Comparison of ENCODE assay signal across 10 cellular contexts in the genomic region with DNA sequence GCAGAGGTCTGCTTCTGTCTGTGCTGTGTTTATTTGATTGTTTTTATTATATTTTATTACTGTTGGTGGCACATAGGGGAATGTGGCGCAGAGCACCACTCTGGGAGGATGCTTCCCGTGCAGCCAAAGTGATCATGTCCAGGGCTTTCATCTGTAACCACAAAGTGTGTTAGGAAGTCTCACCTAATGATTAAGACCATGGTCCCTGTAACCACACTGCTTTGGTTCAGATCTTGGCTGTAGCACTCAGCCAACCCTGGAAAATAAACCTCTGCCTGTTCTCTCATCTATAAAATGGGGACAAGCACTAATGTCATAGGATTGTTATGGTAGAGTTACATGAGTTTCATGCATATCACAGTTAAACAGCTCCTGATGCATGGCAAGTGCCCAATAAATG. TPM values are rescaled to one million over a fixed set of nuclear protein-coding genes. Genes with fewer than 3 reads are reported as not detected.
A peak's percentile ranks its signal among the peaks of the same experiment; 100 is the strongest.
DNase-seq lines count a peak whose midpoint lies in the region; ATAC-seq and TF ChIP-seq lines count a peak whose summit lies in the region.
"Had no signal": no experiment of that assay in that cellular context is flagged by ENCODE, and none has a peak within 500 bp of the region (broad histone marks: within the 10 kb centered on the region; RNA-seq: fewer than 3 reads in every experiment).

No MANE protein-coding gene starts in this region.

- H3K27ac ChIP-seq in HEK293 (ENCODE audit: extremely low read depth, low read depth, low read length) (no peak overlapping the region), iPS-18a (ENCODE audit: low read length) (no peak overlapping the region), spleen (peak overlapping the region; percentile 23 to 99 (median 98)), Karpas-422 (ENCODE audit: low read length) (no peak overlapping the region), WERI-Rb-1 (no peak overlapping the region)

- H3K9me3 ChIP-seq in HEK293 (ENCODE audit: control insufficient read depth, insufficient read depth, low read depth, low read length) (no peaks in the 10 kb centered on the region), iPS-18a (ENCODE audit: control insufficient read depth, low read depth, low read length) (no peaks in the 10 kb centered on the region), spleen (peaks cover 0 to 5% (median 0%) of the 10 kb centered on the region in 8 donors), Karpas-422 (ENCODE audit: low read length) (no peaks in the 10 kb centered on the region), WERI-Rb-1 (ENCODE audit: severe bottlenecking) (peaks cover 2% of the 10 kb centered on the region)

- H3K4me3 Mint-ChIP-seq in activated CD8-positive, alpha-beta T cell treated with anti-CD3 and anti-CD28 coated beads for 36 hours, result peak overlapping the region; percentile 83

- no peak overlapping the region for H3K4me2 ChIP-seq in Karpas-422 (ENCODE audit: low read depth, low read length, poor library complexity, severe bottlenecking)

- peaks cover 6 to 31% of the 10 kb centered on the region in 2 experiments; a peak in 2 of 3 replicates for H3K36me3 ChIP-seq in HEK293 (ENCODE audit: control insufficient read depth in 2 of 2, insufficient read depth in 1 of 2, low read length in 2 of 2)
- peaks cover 32% of the 10 kb centered on the region for H3K36me3 ChIP-seq in iPS-18a (ENCODE audit: control insufficient read depth, low read depth, low read length)
- peaks cover 0 to 56% (median 36%) of the 10 kb centered on the region in 6 donors for H3K36me3 ChIP-seq in spleen
- no peaks in the 10 kb centered on the region for H3K36me3 ChIP-seq in Karpas-422 (ENCODE audit: insufficient read depth, low read length)
- peaks cover 9% of the 10 kb centered on the region for H3K36me3 ChIP-seq in WERI-Rb-1

- no peak for TF ChIP-seq POLR2A in spleen (IDR thresholded peaks at IDR 0.05)

- TF ChIP-seq CTCF in HEK293 (tag by site-specific recombination; IDR thresholded peaks at IDR 0.05) (no peak), spleen (IDR thresholded peaks at IDR 0.05 in 8 of 11, conservative IDR thresholded peaks at IDR 0.05 in 3 of 11) (no peak), WERI-Rb-1 (IDR thresholded peaks at IDR 0.05; ENCODE audit: low read depth, low read length) (no peak)
- TF ChIP-seq CTCF in activated CD8-positive, alpha-beta T cell treated with anti-CD3 and anti-CD28 coated beads for 36 hours (IDR thresholded peaks at IDR 0.05), result no peak

- H3K27me3 Mint-ChIP-seq in activated CD8-positive, alpha-beta T cell treated with anti-CD3 and anti-CD28 coated beads for 36 hours, result no peaks in the 10 kb centered on the region

- H3K79me2 ChIP-seq in Karpas-422 (ENCODE audit: low read length), result no peaks in the 10 kb centered on the region

- H3K4me1 Mint-ChIP-seq in activated CD8-positive, alpha-beta T cell treated with anti-CD3 and anti-CD28 coated beads for 36 hours (ENCODE audit: low read depth), result peaks cover 61% of the 10 kb centered on the region

- ATAC-seq in activated CD8-positive, alpha-beta T cell treated with anti-CD3 and anti-CD28 coated beads for 36 hours, result no peak
- ATAC-seq in esophagus mucosa, result no peak

- H3K9me2 ChIP-seq in Karpas-422 (replicated peaks; ENCODE audit: insufficient read depth, low read length), result no peaks in the 10 kb centered on the region

- peaks cover 17% of the 10 kb centered on the region for H3K9me3 Mint-ChIP-seq in activated CD8-positive, alpha-beta T cell treated with anti-CD3 and anti-CD28 coated beads for 36 hours

- intact Hi-C loops in activated CD8-positive, alpha-beta T cell treated with anti-CD3 and anti-CD28 coated beads for 36 hours (cut with micrococcal nuclease), result loop anchor here (5.0 to 10.0 kb wide), 4 partner anchors 234 to 636 kb away; partner anchors contain the start of genes AMN1, ETFBKMT and SINHCAF
- intact Hi-C loops in spleen (cut with DNase I; ENCODE audit: low total_unique reads), result no loop called here

- H4K20me1 ChIP-seq in Karpas-422 (ENCODE audit: insufficient read depth, low read depth, low read length), result peaks cover 9% of the 10 kb centered on the region; the same call in 1 of the 2 replicates

- peaks cover 66% of the 10 kb centered on the region for H3K36me3 Mint-ChIP-seq in activated CD8-positive, alpha-beta T cell treated with anti-CD3 and anti-CD28 coated beads for 36 hours (ENCODE audit: low read depth)

- WGBS in spleen, 5 donors, result 23 to 48% (median 40%) methylated on average over 2 of the region's 2 CpGs

- H3K4me3 ChIP-seq in HEK293 (ENCODE audit: low read depth, low read length), result no peak overlapping the region
- H3K4me3 ChIP-seq in iPS-18a (ENCODE audit: low read length), result peak overlapping the region; percentile 99
- peak overlapping the region; percentile 64 to 81 (median 72) for H3K4me3 ChIP-seq in spleen
- no peak overlapping the region for H3K4me3 ChIP-seq in Karpas-422 (ENCODE audit: low read length)
- H3K4me3 ChIP-seq in WERI-Rb-1 (ENCODE audit: low read depth, low read length), result no peak overlapping the region

- H3K27me3 ChIP-seq in iPS-18a (ENCODE audit: control insufficient read depth, insufficient read depth, low read length) (peaks cover 4% of the 10 kb centered on the region), spleen (replicated peaks in 1 of 7) (no peaks in the 10 kb centered on the region), Karpas-422 (ENCODE audit: low read length) (no peaks in the 10 kb centered on the region), WERI-Rb-1 (ENCODE audit: insufficient read depth, low read depth, severe bottlenecking) (no peaks in the 10 kb centered on the region)

- no peak overlapping the region for H3K9ac ChIP-seq in iPS-18a (ENCODE audit: low read length)
- no peak overlapping the region for H3K9ac ChIP-seq in Karpas-422 (ENCODE audit: low read length)

- H3K4me1 ChIP-seq in HEK293 (ENCODE audit: control insufficient read depth, insufficient read depth, low read length), result peaks cover 14% of the 10 kb centered on the region
- peaks cover 23% of the 10 kb centered on the region for H3K4me1 ChIP-seq in iPS-18a (ENCODE audit: control insufficient read depth, low read depth, low read length)
- peaks cover 37 to 88% (median 70%) of the 10 kb centered on the region in 6 donors for H3K4me1 ChIP-seq in spleen
- H3K4me1 ChIP-seq in Karpas-422 (ENCODE audit: low read length), result peaks cover 27% of the 10 kb centered on the region

- no peak for DNase-seq in activated CD8-positive, alpha-beta T cell treated with anti-CD3 and anti-CD28 coated beads for 36 hours
- DNase-seq in spleen (no peak), anterior cingulate cortex (lab: John Stamatoyannopoulos, UW) (no peak), Karpas-422 (no peak), WERI-Rb-1 (no peak)
- DNase-seq: NCI-H2227 treated with DMSO at 0.1 percent for 48 hours; stimulated activated CD4-positive, alpha-beta T cell treated with anti-CD3 and anti-CD28 coated beads, Interleukin-4, amount 100 ng/mL, for 1 hour had no signal

- peak overlapping the region; percentile 97 for H3K27ac Mint-ChIP-seq in activated CD8-positive, alpha-beta T cell treated with anti-CD3 and anti-CD28 coated beads for 36 hours

- POLR2A ChIA-PET in HEK293 (lab: Yijun Ruan, JAX), result no interaction called here
- POLR2A ChIA-PET in activated CD8-positive, alpha-beta T cell treated with anti-CD3 and anti-CD28 coated beads for 36 hours (lab: Charles Lee), result interaction anchor here (0.8 to 1.9 kb wide), 5 partner anchors 12 to 159 kb away, joined by 3 to 4 read pairs (median 3); no protein-coding TSS in a partner anchor

- CTCF ChIA-PET in HEK293 (lab: Yijun Ruan, JAX), result interaction anchor here (1.1 kb wide), 1 partner anchor 280 kb away, joined by 3 read pairs; no protein-coding TSS in a partner anchor
- CTCF ChIA-PET in activated CD8-positive, alpha-beta T cell treated with anti-CD3 and anti-CD28 coated beads for 36 hours (lab: Charles Lee), result interaction anchor here (1.2 to 3.8 kb wide), 4 partner anchors 88 to 308 kb away, joined by 4 to 17 read pairs (median 8); partner anchors contain the start of gene ETFBKMT

- no peak overlapping the region for H2AFZ ChIP-seq in Karpas-422 (ENCODE audit: low read length)

TF ChIP-seq in HEK293, 187 proteins besides CTCF, POLR2A, EP300 and RAD21:
- no peak for TF ChIP-seq SALL2 (tag by site-specific recombination; IDR thresholded peaks at IDR 0.05; ENCODE audit: borderline replicate concordance)
- TF ChIP-seq ZNF664 (tag by site-specific recombination; IDR thresholded peaks at IDR 0.05), result peak; percentile 57; the same call in 1 of the 2 replicates
- TF ChIP-seq ZNF600 (tag by site-specific recombination; IDR thresholded peaks at IDR 0.05), result 0 out of 2 replicates have a peak, but pooled peaks have one; percentile 8

RNA-seq across cellular contexts. Expression of gene RESF1, which starts 1.9 kb away (rescaled TPM):
- 10 to 100 TPM; 70.8 to 83.3 TPM for total RNA-seq in activated CD8-positive, alpha-beta T cell treated with anti-CD3 and anti-CD28 coated beads for 36 hours
- 100 to 1,000 TPM; 173 to 298 (median 190) TPM for total RNA-seq in spleen
- 100 to 1,000 TPM; 144 to 190 (median 171) TPM for polyA plus RNA-seq in spleen
- 8.8 and 14.0 TPM in 2 replicates for total RNA-seq in Karpas-422 (2014; rRNA removed; shearing (Covaris generic); ENCODE audit: low replicate concordance)
- 31.9 TPM for total RNA-seq in esophagus mucosa

Comparison
In these comparisons a context has a peak if more than half of its experiments do, and no peak if none do; other contexts are left out.
1. H3K27ac ChIP-seq: peak in spleen (8 of 8); none in HEK293 (single experiment), iPS-18a (single experiment), Karpas-422 (single experiment) and WERI-Rb-1 (single experiment).
2. H3K4me3 ChIP-seq: peak in iPS-18a (single experiment) and spleen (8 of 8); none in HEK293 (single experiment), Karpas-422 (single experiment) and WERI-Rb-1 (single experiment).